Comparison of ENCODE assay signal across 1 cellular context in the genomic region with DNA sequence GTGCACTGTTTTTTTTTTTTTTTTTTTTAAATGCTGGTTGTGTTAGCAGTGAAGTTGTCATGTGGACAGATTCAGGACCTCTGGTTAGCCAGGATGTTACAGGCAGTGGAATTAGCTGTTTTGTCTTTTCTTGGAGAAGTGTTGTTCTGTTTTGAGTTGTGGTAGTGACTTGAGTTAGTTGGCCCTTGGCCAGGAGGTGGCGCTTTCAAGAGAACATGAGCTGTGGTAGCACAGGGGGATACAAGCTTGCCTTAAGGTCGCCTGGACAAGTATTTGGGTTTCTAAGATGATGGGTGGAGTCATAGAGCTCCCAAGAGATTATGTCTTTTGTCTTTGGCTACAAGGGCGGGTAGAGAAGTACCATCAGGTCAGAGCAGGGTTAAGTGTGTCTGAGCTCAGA.
TF ChIP-seq lines count a peak whose summit lies in the region.

No MANE protein-coding gene starts in this region.

TF ChIP-seq in GM12878, 131 proteins besides CTCF, POLR2A, EP300 and RAD21 (continued from another document):
- no peak for TF ChIP-seq ZBED1 (IDR thresholded peaks at IDR 0.05; ENCODE audit: borderline replicate concordance)
- no peak for TF ChIP-seq SUPT20H (IDR thresholded peaks at IDR 0.05; ENCODE audit: borderline replicate concordance, control insufficient read depth, low read depth, low read length)
- no peak for TF ChIP-seq CREB1 (IDR thresholded peaks at IDR 0.05; ENCODE audit: low read depth)
- no peak for TF ChIP-seq PAX8 (IDR thresholded peaks at IDR 0.05)
- no peak for TF ChIP-seq ZNF384 (IDR thresholded peaks at IDR 0.05; ENCODE audit: borderline replicate concordance, low read depth, low read length)
- TF ChIP-seq BHLHE40 (IDR thresholded peaks at IDR 0.05; ENCODE audit: borderline replicate concordance in 1 of 2, low read depth in 2 of 2, low read length in 1 of 2): no peak
- no peak for TF ChIP-seq RBBP5 (conservative IDR thresholded peaks at IDR 0.05)
- TF ChIP-seq, protein P1, sequence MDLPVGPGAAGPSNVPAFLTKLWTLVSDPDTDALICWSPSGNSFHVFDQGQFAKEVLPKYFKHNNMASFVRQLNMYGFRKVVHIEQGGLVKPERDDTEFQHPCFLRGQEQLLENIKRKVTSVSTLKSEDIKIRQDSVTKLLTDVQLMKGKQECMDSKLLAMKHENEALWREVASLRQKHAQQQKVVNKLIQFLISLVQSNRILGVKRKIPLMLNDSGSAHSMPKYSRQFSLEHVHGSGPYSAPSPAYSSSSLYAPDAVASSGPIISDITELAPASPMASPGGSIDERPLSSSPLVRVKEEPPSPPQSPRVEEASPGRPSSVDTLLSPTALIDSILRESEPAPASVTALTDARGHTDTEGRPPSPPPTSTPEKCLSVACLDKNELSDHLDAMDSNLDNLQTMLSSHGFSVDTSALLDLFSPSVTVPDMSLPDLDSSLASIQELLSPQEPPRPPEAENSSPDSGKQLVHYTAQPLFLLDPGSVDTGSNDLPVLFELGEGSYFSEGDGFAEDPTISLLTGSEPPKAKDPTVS (IDR thresholded peaks at IDR 0.05; ENCODE audit: low read depth, low read length): no peak
- TF ChIP-seq NFIC (IDR thresholded peaks at IDR 0.05; ENCODE audit: low read depth, low read length): no peak
- TF ChIP-seq SREBF2 (IDR thresholded peaks at IDR 0.05; ENCODE audit: low read length): no peak
